ENCODE assay signal across 8 cellular contexts in genomic region chr1:6962390-6962955, GRCh38.
DNase-seq lines count a peak whose midpoint lies in the region; ATAC-seq and TF ChIP-seq lines count a peak whose summit lies in the region.

No MANE protein-coding gene starts in this region.

- H3K4me3 Mint-ChIP-seq in stimulated activated effector memory CD8-positive, alpha-beta T cell treated with anti-CD3 and anti-CD28 coated beads, Interleukin-12 subunit alpha, Interleukin-12 subunit beta, amount 100 ng/mL, for 72 hours, result peak overlapping the region; percentile 67

- peaks cover 16 to 34% (median 18%) of the 10 kb centered on the region in 4 donors for H3K4me1 ChIP-seq in upper lobe of left lung

- H3K4me3 ChIP-seq in upper lobe of left lung, result peak overlapping the region in 1 of 4 donors; percentile 5

- ATAC-seq in stimulated activated effector memory CD8-positive, alpha-beta T cell treated with anti-CD3 and anti-CD28 coated beads, Interleukin-12 subunit alpha, Interleukin-12 subunit beta, amount 100 ng/mL, for 72 hours, result peak; percentile 71
- ATAC-seq in upper lobe of left lung (ENCODE audit: low FRiP score in 2 of 2), result no peak

- H3K9me3 ChIP-seq in upper lobe of left lung, result no peaks in the 10 kb centered on the region

- DNase-seq in ELR (ENCODE audit: low read depth) (peak; percentile 15), NCI-H748 (lab: John Stamatoyannopoulos, UW; ENCODE audit: unreplicated experiment) (peak; percentile 87), iPS-NIHi7 (ENCODE audit: extremely low spot score) (peak; percentile 91), inferior parietal cortex (ENCODE audit: extremely low spot score) (no peak), HuH-7 (ENCODE audit: low spot score) (no peak), upper lobe of left lung (no peak)
- peak; percentile 79 to 83 for DNase-seq in activated T-cell treated with anti-CD3 and anti-CD28 coated beads, Interleukin-2, amount 50 U/mL, for 48 hours
- DNase-seq in stimulated activated effector memory CD8-positive, alpha-beta T cell treated with anti-CD3 and anti-CD28 coated beads, Interleukin-12 subunit alpha, Interleukin-12 subunit beta, amount 100 ng/mL, for 72 hours (ENCODE audit: low spot score in 2 of 2), result no peak

- H3K27me3 ChIP-seq in upper lobe of left lung, result peaks cover 0 to 16% (median 3%) of the 10 kb centered on the region in 4 donors

- H3K27ac Mint-ChIP-seq in stimulated activated effector memory CD8-positive, alpha-beta T cell treated with anti-CD3 and anti-CD28 coated beads, Interleukin-12 subunit alpha, Interleukin-12 subunit beta, amount 100 ng/mL, for 72 hours, result no peak overlapping the region

- H3K4me1 Mint-ChIP-seq in stimulated activated effector memory CD8-positive, alpha-beta T cell treated with anti-CD3 and anti-CD28 coated beads, Interleukin-12 subunit alpha, Interleukin-12 subunit beta, amount 100 ng/mL, for 72 hours, result peaks cover 11% of the 10 kb centered on the region

- TF ChIP-seq CTCF in upper lobe of left lung (IDR thresholded peaks at IDR 0.05), result no peak

- peak overlapping the region in 1 of 4 donors; percentile 31 for H3K27ac ChIP-seq in upper lobe of left lung

- no peaks in the 10 kb centered on the region for H3K36me3 ChIP-seq in upper lobe of left lung

- H3K9me3 Mint-ChIP-seq in stimulated activated effector memory CD8-positive, alpha-beta T cell treated with anti-CD3 and anti-CD28 coated beads, Interleukin-12 subunit alpha, Interleukin-12 subunit beta, amount 100 ng/mL, for 72 hours, result no peaks in the 10 kb centered on the region

- no peaks in the 10 kb centered on the region for H3K36me3 Mint-ChIP-seq in stimulated activated effector memory CD8-positive, alpha-beta T cell treated with anti-CD3 and anti-CD28 coated beads, Interleukin-12 subunit alpha, Interleukin-12 subunit beta, amount 100 ng/mL, for 72 hours

- 5 to 6% methylated on average over 13 to 16 of the region's 17 CpGs for WGBS in upper lobe of left lung, 2 donors

- TF ChIP-seq EP300 in upper lobe of left lung (IDR thresholded peaks at IDR 0.05), result no peak

- TF ChIP-seq POLR2A in upper lobe of left lung (IDR thresholded peaks at IDR 0.05), result no peak

Comparison
In these comparisons a context has a peak if more than half of its experiments do, and no peak if none do; other contexts are left out.
1. DNase-seq: peak in ELR (single experiment), NCI-H748 (single experiment), activated T-cell treated with anti-CD3 and anti-CD28 coated beads, Interleukin-2, amount 50 U/mL, for 48 hours (2 of 2) and iPS-NIHi7 (single experiment); none in stimulated activated effector memory CD8-positive, alpha-beta T cell treated with anti-CD3 and anti-CD28 coated beads, Interleukin-12 subunit alpha, Interleukin-12 subunit beta, amount 100 ng/mL, for 72 hours (0 of 2), inferior parietal cortex (single experiment), HuH-7 (single experiment) and upper lobe of left lung (0 of 2).